8 cellular contexts compared by ENCODE assay signal in the genomic region with DNA sequence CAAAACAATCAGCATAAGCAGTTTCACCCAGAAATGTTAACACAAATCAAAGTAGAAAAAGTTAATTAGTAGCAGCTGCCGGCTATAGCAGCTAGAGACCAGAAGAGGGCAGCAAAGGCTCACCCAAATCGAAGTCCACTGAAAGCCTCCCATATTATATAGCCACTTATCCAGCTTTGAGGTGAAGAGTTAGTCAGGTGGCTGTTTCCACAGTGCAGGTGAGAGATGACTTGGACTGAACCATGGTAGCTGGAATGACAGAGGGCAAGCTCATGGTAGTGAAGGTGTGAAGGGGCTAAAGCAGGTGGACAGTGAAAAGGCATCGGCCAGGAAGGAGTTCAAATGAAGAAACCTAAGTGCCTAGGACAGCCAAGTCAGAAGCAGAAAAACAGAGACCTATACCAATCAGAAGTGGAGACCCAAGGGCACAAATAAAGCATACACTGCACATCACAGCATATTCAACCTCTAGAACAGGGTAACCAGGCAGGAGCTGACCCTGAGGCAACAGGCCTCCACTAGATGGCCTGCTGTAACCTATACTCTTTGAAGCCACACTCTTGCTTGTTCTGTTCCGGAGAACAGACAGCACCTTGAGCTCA. TPM values are rescaled to one million over a fixed set of nuclear protein-coding genes. Genes with fewer than 3 reads are reported as not detected.
DNase-seq lines count a peak whose midpoint lies in the region; ATAC-seq and TF ChIP-seq lines count a peak whose summit lies in the region.

No MANE protein-coding gene starts in this region.

- TF ChIP-seq CTCF in heart right ventricle (IDR thresholded peaks at IDR 0.05): peak; percentile 87 to 98 (median 92)

- H3K27me3 ChIP-seq in adipocyte (replicated peaks; ENCODE audit: control insufficient read depth, insufficient read depth, low read length) (no peaks in the 10 kb centered on the region), heart right ventricle (no peaks in the 10 kb centered on the region)

- 33 to 39% methylated on average over 4 of the region's 4 CpGs for WGBS in heart right ventricle, 2 donors

- intact Hi-C loops in heart right ventricle (cut with DNase I): loop anchor here (1.0 to 10.0 kb wide), 11 partner anchors 40 to 165 kb away; a partner anchor contains a TSS

- peak overlapping the region; percentile 49 for H3K9ac ChIP-seq in adipocyte (ENCODE audit: low read length)

- H3K4me3 ChIP-seq in adipocyte (ENCODE audit: low read length) (no peak overlapping the region), heart right ventricle (no peak overlapping the region)

- DNase-seq in activated gamma-delta T cell treated with Interleukin-2 at 50 U/mL for 16 hours (peak; percentile 53), activated gamma-delta T cell (lab: John Stamatoyannopoulos, UW) (no peak), NCI-H1092 (lab: John Stamatoyannopoulos, UW) (peak; percentile 50), T follicular helper cell (ENCODE audit: low read depth) (peak; percentile 43), adipocyte (ENCODE audit: low read depth) (peak; percentile 83), heart right ventricle (peak in 1 of 2 donors; percentile 28), renal cortical epithelial cell (ENCODE audit: low read depth) (peak; percentile 69)

- H3K36me3 ChIP-seq in adipocyte (ENCODE audit: control insufficient read depth, insufficient read depth, low read length, severe bottlenecking): no peaks in the 10 kb centered on the region
- peaks cover 0 to 4% (median 0%) of the 10 kb centered on the region in 9 donors for H3K36me3 ChIP-seq in heart right ventricle

- peak overlapping the region in 1 of 10 donors; percentile 28 for H3K27ac ChIP-seq in heart right ventricle

- H3K9me3 ChIP-seq in adipocyte (ENCODE audit: control insufficient read depth, low read length) (no peaks in the 10 kb centered on the region), heart right ventricle (peaks cover 0 to 5% (median 0%) of the 10 kb centered on the region in 11 donors)

- peak; percentile 72 to 88 (median 80) for ATAC-seq in heart right ventricle
- no peak for ATAC-seq in HG02763 (IDR thresholded peaks at IDR 0.05; ENCODE audit: unreplicated experiment)

- H3K4me1 ChIP-seq in adipocyte (ENCODE audit: control insufficient read depth, insufficient read depth, low read length): peaks cover 9% of the 10 kb centered on the region
- H3K4me1 ChIP-seq in heart right ventricle: peaks cover 0 to 19% (median 0%) of the 10 kb centered on the region in 9 donors

RNA-seq across cellular contexts. Expression of a gene that starts 7.2 kb away (rescaled TPM):
- total RNA-seq in heart right ventricle (10 to 100 TPM; 21.1 to 56.0 (median 33.9) TPM), renal cortical epithelial cell (12.0 and 47.3 TPM in 2 replicates)
- polyA plus RNA-seq in heart right ventricle: 1 to 10 TPM; 6.4 to 8.3 TPM
